In the genomic region with DNA sequence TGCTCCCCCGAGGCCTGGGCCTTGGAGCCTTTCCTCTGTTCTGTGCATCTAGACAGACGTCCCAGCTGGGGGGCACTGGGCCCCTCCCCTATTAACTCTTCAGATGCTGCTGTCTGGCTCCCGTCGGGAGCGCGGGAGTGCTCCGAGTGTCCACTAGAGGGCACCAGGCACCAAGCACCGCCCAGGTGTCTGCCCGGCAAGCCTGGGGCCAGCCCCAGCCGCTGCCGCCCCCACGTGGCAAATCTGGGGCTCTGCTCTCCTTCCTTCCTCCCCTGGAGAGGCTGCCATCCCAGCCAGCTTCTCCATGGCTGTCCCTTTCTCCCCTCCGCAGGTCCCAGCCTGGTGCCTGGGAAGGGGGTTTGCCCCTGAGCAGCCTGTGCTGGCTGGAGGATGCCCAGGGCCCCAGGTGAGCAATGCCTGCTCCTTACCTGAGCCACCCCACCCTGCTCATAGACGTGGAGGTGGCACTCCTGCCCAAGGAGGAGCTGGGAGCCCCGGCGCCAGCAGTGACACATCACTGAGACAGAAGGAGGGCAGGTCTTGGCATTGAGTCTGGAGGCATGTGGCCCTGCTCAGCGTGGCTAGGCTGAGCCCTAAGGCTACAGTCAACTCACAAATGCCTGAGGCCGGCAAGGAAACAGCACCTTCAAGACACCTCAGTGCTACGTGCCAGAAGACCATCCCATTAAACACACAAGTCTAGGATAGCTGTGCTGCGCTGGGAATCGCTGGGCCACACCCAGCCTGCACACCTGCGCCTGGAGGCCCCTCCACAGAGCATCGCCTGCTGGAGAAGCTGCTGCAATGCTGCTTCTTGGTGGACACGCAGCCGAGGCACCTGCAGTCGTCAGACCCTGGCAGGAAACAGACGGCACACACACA, we compare ENCODE assay signal across 1 cellular context.
TF ChIP-seq lines count a peak whose summit lies in the region.

No MANE protein-coding gene starts in this region.

TF ChIP-seq in HepG2, 621 proteins besides CTCF, POLR2A, EP300 and RAD21 (continues in another document):
- TF ChIP-seq ZFX (CRISPR knock-in tag; IDR thresholded peaks at IDR 0.05; ENCODE audit: low read depth) = peak; percentile 49; the same call in 1 of the 2 replicates
- peak; percentile 60; the same call in 1 of the 2 replicates for TF ChIP-seq YEATS2 (CRISPR knock-in tag; IDR thresholded peaks at IDR 0.05; ENCODE audit: borderline replicate concordance)
- peak; percentile 94 for TF ChIP-seq KDM2A (CRISPR knock-in tag; IDR thresholded peaks at IDR 0.05; ENCODE audit: borderline replicate concordance, low read depth)
- TF ChIP-seq, protein P1, sequence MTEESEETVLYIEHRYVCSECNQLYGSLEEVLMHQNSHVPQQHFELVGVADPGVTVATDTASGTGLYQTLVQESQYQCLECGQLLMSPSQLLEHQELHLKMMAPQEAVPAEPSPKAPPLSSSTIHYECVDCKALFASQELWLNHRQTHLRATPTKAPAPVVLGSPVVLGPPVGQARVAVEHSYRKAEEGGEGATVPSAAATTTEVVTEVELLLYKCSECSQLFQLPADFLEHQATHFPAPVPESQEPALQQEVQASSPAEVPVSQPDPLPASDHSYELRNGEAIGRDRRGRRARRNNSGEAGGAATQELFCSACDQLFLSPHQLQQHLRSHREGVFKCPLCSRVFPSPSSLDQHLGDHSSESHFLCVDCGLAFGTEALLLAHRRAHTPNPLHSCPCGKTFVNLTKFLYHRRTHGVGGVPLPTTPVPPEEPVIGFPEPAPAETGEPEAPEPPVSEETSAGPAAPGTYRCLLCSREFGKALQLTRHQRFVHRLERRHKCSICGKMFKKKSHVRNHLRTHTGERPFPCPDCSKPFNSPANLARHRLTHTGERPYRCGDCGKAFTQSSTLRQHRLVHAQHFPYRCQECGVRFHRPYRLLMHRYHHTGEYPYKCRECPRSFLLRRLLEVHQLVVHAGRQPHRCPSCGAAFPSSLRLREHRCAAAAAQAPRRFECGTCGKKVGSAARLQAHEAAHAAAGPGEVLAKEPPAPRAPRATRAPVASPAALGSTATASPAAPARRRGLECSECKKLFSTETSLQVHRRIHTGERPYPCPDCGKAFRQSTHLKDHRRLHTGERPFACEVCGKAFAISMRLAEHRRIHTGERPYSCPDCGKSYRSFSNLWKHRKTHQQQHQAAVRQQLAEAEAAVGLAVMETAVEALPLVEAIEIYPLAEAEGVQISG (CRISPR knock-in tag; IDR thresholded peaks at IDR 0.05) = peak; percentile 77
- TF ChIP-seq ZBTB21 (CRISPR knock-in tag; IDR thresholded peaks at IDR 0.05) = 0 out of 2 replicates have a peak, but pooled peaks have one; percentile 28
- TF ChIP-seq TSC22D2 (CRISPR knock-in tag; IDR thresholded peaks at IDR 0.05; ENCODE audit: borderline replicate concordance) = peak; percentile 89; the same call in 1 of the 2 replicates
- peak; percentile 68; the same call in 1 of the 2 replicates for TF ChIP-seq SOX5 (CRISPR knock-in tag; IDR thresholded peaks at IDR 0.05; ENCODE audit: borderline replicate concordance)
- TF ChIP-seq ZNF451 (CRISPR knock-in tag; IDR thresholded peaks at IDR 0.05) = 0 out of 2 replicates have a peak, but pooled peaks have one; percentile 72
- peak; percentile 83 for TF ChIP-seq ELF3 (CRISPR knock-in tag; IDR thresholded peaks at IDR 0.05)
- peak; percentile 59 for TF ChIP-seq FOXA3 (CRISPR knock-in tag; IDR thresholded peaks at IDR 0.05)
- no peak for TF ChIP-seq XBP1 (CRISPR knock-in tag; IDR thresholded peaks at IDR 0.05)
- TF ChIP-seq, protein P2, sequence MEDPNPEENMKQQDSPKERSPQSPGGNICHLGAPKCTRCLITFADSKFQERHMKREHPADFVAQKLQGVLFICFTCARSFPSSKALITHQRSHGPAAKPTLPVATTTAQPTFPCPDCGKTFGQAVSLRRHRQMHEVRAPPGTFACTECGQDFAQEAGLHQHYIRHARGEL (CRISPR knock-in tag; IDR thresholded peaks at IDR 0.05) = peak; percentile 77
- TF ChIP-seq, protein P3, sequence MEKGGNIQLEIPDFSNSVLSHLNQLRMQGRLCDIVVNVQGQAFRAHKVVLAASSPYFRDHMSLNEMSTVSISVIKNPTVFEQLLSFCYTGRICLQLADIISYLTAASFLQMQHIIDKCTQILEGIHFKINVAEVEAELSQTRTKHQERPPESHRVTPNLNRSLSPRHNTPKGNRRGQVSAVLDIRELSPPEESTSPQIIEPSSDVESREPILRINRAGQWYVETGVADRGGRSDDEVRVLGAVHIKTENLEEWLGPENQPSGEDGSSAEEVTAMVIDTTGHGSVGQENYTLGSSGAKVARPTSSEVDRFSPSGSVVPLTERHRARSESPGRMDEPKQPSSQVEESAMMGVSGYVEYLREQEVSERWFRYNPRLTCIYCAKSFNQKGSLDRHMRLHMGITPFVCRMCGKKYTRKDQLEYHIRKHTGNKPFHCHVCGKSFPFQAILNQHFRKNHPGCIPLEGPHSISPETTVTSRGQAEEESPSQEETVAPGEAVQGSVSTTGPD (CRISPR knock-in tag; IDR thresholded peaks at IDR 0.05) = peak; percentile 72; the same call in 1 of the 2 replicates
- 0 out of 2 replicates have a peak, but pooled peaks have one; percentile 23 for TF ChIP-seq ZBED4 (CRISPR knock-in tag; IDR thresholded peaks at IDR 0.05; ENCODE audit: borderline replicate concordance)
- peak; percentile 75; the same call in 1 of the 2 replicates for TF ChIP-seq NRL (CRISPR knock-in tag; IDR thresholded peaks at IDR 0.05; ENCODE audit: borderline replicate concordance)
- TF ChIP-seq ZNF160 (CRISPR knock-in tag; IDR thresholded peaks at IDR 0.05) = peak; percentile 51; the same call in 1 of the 2 replicates
- TF ChIP-seq, protein P4, sequence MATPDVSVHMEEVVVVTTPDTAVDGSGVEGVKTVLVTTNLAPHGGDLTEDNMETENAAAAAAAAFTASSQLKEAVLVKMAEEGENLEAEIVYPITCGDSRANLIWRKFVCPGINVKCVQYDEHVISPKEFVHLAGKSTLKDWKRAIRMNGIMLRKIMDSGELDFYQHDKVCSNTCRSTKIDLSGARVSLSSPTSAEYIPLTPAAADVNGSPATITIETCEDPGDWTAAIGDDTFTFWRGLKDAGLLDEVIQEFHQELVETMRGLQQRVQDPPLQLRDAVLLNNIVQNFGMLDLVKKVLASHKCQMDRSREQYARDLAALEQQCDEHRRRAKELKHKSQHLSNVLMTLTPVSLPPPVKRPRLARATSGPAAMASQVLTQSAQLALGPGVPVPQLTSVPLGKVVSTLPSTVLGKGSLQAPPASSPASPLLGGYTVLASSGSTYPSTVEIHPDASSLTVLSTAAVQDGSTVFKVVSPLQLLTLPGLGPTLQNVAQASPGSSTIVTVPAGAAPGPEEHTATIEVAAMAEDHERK (CRISPR knock-in tag; IDR thresholded peaks at IDR 0.05; ENCODE audit: low read depth) = 0 out of 2 replicates have a peak, but pooled peaks have one; percentile 49
- TF ChIP-seq TAF1 (CRISPR knock-in tag; IDR thresholded peaks at IDR 0.05) = peak; percentile 29; the same call in 1 of the 2 replicates
- 0 out of 2 replicates have a peak, but pooled peaks have one; percentile 66 for TF ChIP-seq PITX1 (CRISPR knock-in tag; IDR thresholded peaks at IDR 0.05)
- TF ChIP-seq TOE1 (CRISPR knock-in tag; IDR thresholded peaks at IDR 0.05) = peak; percentile 78
- TF ChIP-seq ZNF652 (CRISPR knock-in tag; IDR thresholded peaks at IDR 0.05; ENCODE audit: borderline replicate concordance, low read depth) = peak; percentile 99
- no peak for TF ChIP-seq NR3C1 (CRISPR knock-in tag; IDR thresholded peaks at IDR 0.05)
- peak; percentile 66; the same call in 1 of the 2 replicates for TF ChIP-seq ETV5 (CRISPR knock-in tag; IDR thresholded peaks at IDR 0.05; ENCODE audit: borderline replicate concordance)
- peak; percentile 78 for TF ChIP-seq ETV6 (CRISPR knock-in tag; conservative IDR thresholded peaks at IDR 0.05)
- TF ChIP-seq HIVEP1 (CRISPR knock-in tag; IDR thresholded peaks at IDR 0.05) = 0 out of 2 replicates have a peak, but pooled peaks have one; percentile 33
- TF ChIP-seq CREB3 (CRISPR knock-in tag; IDR thresholded peaks at IDR 0.05) = no peak
- TF ChIP-seq ZNF777 (CRISPR knock-in tag; IDR thresholded peaks at IDR 0.05) = peak; percentile 35; the same call in 1 of the 2 replicates
- TF ChIP-seq ARNT2 (CRISPR knock-in tag; IDR thresholded peaks at IDR 0.05; ENCODE audit: low read depth) = peak; percentile 83; the same call in 1 of the 2 replicates
- peak; percentile 58 for TF ChIP-seq KMT2B (CRISPR knock-in tag; IDR thresholded peaks at IDR 0.05)
- TF ChIP-seq, protein P5, sequence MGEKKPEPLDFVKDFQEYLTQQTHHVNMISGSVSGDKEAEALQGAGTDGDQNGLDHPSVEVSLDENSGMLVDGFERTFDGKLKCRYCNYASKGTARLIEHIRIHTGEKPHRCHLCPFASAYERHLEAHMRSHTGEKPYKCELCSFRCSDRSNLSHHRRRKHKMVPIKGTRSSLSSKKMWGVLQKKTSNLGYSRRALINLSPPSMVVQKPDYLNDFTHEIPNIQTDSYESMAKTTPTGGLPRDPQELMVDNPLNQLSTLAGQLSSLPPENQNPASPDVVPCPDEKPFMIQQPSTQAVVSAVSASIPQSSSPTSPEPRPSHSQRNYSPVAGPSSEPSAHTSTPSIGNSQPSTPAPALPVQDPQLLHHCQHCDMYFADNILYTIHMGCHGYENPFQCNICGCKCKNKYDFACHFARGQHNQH (CRISPR knock-in tag; IDR thresholded peaks at IDR 0.05) = peak; percentile 88
- TF ChIP-seq RARA (CRISPR knock-in tag; IDR thresholded peaks at IDR 0.05) = peak; percentile 50; the same call in 1 of the 2 replicates
- TF ChIP-seq, protein P6, sequence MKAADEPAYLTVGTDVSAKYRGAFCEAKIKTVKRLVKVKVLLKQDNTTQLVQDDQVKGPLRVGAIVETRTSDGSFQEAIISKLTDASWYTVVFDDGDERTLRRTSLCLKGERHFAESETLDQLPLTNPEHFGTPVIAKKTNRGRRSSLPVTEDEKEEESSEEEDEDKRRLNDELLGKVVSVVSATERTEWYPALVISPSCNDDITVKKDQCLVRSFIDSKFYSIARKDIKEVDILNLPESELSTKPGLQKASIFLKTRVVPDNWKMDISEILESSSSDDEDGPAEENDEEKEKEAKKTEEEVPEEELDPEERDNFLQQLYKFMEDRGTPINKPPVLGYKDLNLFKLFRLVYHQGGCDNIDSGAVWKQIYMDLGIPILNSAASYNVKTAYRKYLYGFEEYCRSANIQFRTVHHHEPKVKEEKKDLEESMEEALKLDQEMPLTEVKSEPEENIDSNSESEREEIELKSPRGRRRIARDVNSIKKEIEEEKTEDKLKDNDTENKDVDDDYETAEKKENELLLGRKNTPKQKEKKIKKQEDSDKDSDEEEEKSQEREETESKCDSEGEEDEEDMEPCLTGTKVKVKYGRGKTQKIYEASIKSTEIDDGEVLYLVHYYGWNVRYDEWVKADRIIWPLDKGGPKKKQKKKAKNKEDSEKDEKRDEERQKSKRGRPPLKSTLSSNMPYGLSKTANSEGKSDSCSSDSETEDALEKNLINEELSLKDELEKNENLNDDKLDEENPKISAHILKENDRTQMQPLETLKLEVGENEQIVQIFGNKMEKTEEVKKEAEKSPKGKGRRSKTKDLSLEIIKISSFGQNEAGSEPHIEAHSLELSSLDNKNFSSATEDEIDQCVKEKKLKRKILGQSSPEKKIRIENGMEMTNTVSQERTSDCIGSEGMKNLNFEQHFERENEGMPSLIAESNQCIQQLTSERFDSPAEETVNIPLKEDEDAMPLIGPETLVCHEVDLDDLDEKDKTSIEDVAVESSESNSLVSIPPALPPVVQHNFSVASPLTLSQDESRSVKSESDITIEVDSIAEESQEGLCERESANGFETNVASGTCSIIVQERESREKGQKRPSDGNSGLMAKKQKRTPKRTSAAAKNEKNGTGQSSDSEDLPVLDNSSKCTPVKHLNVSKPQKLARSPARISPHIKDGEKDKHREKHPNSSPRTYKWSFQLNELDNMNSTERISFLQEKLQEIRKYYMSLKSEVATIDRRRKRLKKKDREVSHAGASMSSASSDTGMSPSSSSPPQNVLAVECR (CRISPR knock-in tag; IDR thresholded peaks at IDR 0.05; ENCODE audit: borderline replicate concordance) = peak; percentile 54; the same call in 1 of the 2 replicates
- TF ChIP-seq EED (CRISPR knock-in tag; IDR thresholded peaks at IDR 0.05) = 0 out of 2 replicates have a peak, but pooled peaks have one; percentile 30
- no peak for TF ChIP-seq SOX6 (IDR thresholded peaks at IDR 0.05)
- TF ChIP-seq SOX6 (CRISPR knock-in tag; IDR thresholded peaks at IDR 0.05) = peak; percentile 63; the same call in 1 of the 2 replicates
- peak; percentile 40; the same call in 1 of the 2 replicates for TF ChIP-seq ATF3 (CRISPR knock-in tag; IDR thresholded peaks at IDR 0.05)
- TF ChIP-seq, protein P7, sequence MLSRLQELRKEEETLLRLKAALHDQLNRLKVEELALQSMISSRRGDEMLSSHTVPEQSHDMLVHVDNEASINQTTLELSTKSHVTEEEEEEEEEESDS (CRISPR knock-in tag; IDR thresholded peaks at IDR 0.05; ENCODE audit: borderline replicate concordance) = no peak
- TF ChIP-seq AKAP8 (CRISPR knock-in tag; IDR thresholded peaks at IDR 0.05) = 0 out of 2 replicates have a peak, but pooled peaks have one; percentile 26
- TF ChIP-seq PRMT3 (CRISPR knock-in tag; IDR thresholded peaks at IDR 0.05; ENCODE audit: borderline replicate concordance, low read depth) = no peak
- peak; percentile 75; the same call in 1 of the 2 replicates for TF ChIP-seq SMC3 (IDR thresholded peaks at IDR 0.05; ENCODE audit: low read length)
